In the genomic region with DNA sequence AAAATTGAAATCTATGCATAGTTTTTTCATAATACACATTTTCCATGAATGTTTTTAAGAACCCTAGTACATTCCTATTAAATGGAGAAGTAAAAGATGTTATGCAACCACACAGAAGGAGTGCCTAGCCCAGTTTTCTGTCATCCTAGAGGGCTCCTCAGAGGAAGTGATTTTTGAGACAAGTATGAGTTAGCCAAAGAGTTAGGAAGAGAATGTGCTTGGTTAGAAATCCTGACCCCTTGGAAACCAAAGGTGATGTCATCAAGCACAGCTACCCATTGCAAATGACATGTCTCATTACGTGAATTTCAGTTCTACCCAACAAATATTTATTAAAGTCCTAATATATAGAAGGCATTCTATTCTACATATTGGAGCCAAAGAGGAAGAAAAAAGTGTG, we compare ENCODE assay signal across 18 cellular contexts.
A peak's percentile ranks its signal among the peaks of the same experiment; 100 is the strongest.
DNase-seq lines count a peak whose midpoint lies in the region; ATAC-seq and TF ChIP-seq lines count a peak whose summit lies in the region.
"Had no signal": no experiment of that assay in that cellular context is flagged by ENCODE, and none has a peak within 500 bp of the region (broad histone marks: within the 10 kb centered on the region; RNA-seq: fewer than 3 reads in every experiment).

No MANE protein-coding gene starts in this region.

- no peak overlapping the region for H3K4me3 ChIP-seq in breast epithelium
- H3K4me3 ChIP-seq in fibroblast of pulmonary artery (replicated peaks; ENCODE audit: low read depth, low read length): no peak overlapping the region
- H3K4me3 ChIP-seq in sigmoid colon: no peak overlapping the region
- H3K4me3 ChIP-seq: heart left ventricle, Peyer's patch had no signal

- H3K27me3 ChIP-seq in breast epithelium (no peaks in the 10 kb centered on the region), sigmoid colon (no peaks in the 10 kb centered on the region)
- H3K27me3 ChIP-seq: heart left ventricle, Peyer's patch had no signal

- DNase-seq in MCF 10A (ENCODE audit: unreplicated experiment): peak; percentile 3
- no peak for DNase-seq in breast epithelium (ENCODE audit: low spot score in 2 of 2)
- DNase-seq in SKM-1 treated with dmso at 0.1 percent for 144 hours (lab: John Stamatoyannopoulos, UW; ENCODE audit: unreplicated experiment): peak; percentile 57
- DNase-seq in fibroblast of pulmonary artery (ENCODE audit: low read depth): peak; percentile 17
- no peak for DNase-seq in nephron progenitor cell
- DNase-seq in cerebellar cortex (ENCODE audit: low spot score): no peak
- no peak for DNase-seq in sigmoid colon
- DNase-seq: activated CD4-positive, alpha-beta T cell treated with anti-CD3 and anti-CD28 coated beads for 4 hours; CD4-positive, CD25-positive, alpha-beta regulatory T cell; dermis blood vessel endothelial cell; heart left ventricle; NCI-H1092; NCI-H2107; NCI-H69; Peyer's patch; stimulated activated naive CD4-positive, alpha-beta T cell had no signal

- intact Hi-C loops in MCF 10A (cut with micrococcal nuclease) (no loop called here), breast epithelium (cut with DNase I; ENCODE audit: low total_unique reads) (no loop called here), sigmoid colon (cut with DNase I) (no loop called here)

- POLR2A ChIA-PET in MCF 10A (lab: Yijun Ruan, JAX): interaction anchor here (0.6 to 1.4 kb wide), 3 partner anchors 14 to 255 kb away, joined by 3 read pairs; no protein-coding TSS in a partner anchor

- H3K36me3 ChIP-seq in breast epithelium: no peaks in the 10 kb centered on the region
- no peaks in the 10 kb centered on the region for H3K36me3 ChIP-seq in sigmoid colon
- H3K36me3 ChIP-seq: heart left ventricle, Peyer's patch had no signal

- H3K36me3 Mint-ChIP-seq in MCF 10A (ENCODE audit: insufficient read depth, unreplicated experiment) (no peaks in the 10 kb centered on the region), nephron progenitor cell (ENCODE audit: low read depth) (no peaks in the 10 kb centered on the region)
- H3K36me3 Mint-ChIP-seq: CD4-positive, CD25-positive, alpha-beta regulatory T cell had no signal

- TF ChIP-seq CTCF in MCF 10A (IDR thresholded peaks at IDR 0.05; ENCODE audit: unreplicated experiment) (no peak), breast epithelium (IDR thresholded peaks at IDR 0.05) (no peak), fibroblast of pulmonary artery (IDR thresholded peaks at IDR 0.05; ENCODE audit: low read length, missing control alignments) (no peak), nephron progenitor cell (IDR thresholded peaks at IDR 0.05) (no peak), sigmoid colon (IDR thresholded peaks at IDR 0.05) (no peak)

- no peak for TF ChIP-seq EP300 in sigmoid colon (IDR thresholded peaks at IDR 0.05)

- H3K4me1 ChIP-seq in breast epithelium (no peaks in the 10 kb centered on the region), sigmoid colon (peaks cover 0 to 36% (median 17%) of the 10 kb centered on the region in 4 donors)
- H3K4me1 ChIP-seq: Peyer's patch had no signal

- no peak overlapping the region for H3K27ac Mint-ChIP-seq in MCF 10A (ENCODE audit: low read depth, unreplicated experiment)
- H3K27ac Mint-ChIP-seq in nephron progenitor cell: no peak overlapping the region
- H3K27ac Mint-ChIP-seq: CD4-positive, CD25-positive, alpha-beta regulatory T cell had no signal

- BruUV-seq in MCF 10A (replicated peaks; lab: Mats Ljungman, UMichigan): no TSS peak

- H3K9me3 ChIP-seq in breast epithelium (peaks cover 0 to 7% of the 10 kb centered on the region in 2 donors), sigmoid colon (no peaks in the 10 kb centered on the region)
- H3K9me3 ChIP-seq: Peyer's patch had no signal

- no peak for ATAC-seq in HG03565 (IDR thresholded peaks at IDR 0.05; ENCODE audit: unreplicated experiment)
- ATAC-seq: SK-N-SH treated with all-trans-retinoic acid at 6 μM for 48 hours had no signal

- peaks cover 19% of the 10 kb centered on the region for H3K9me3 Mint-ChIP-seq in MCF 10A (ENCODE audit: unreplicated experiment)
- no peaks in the 10 kb centered on the region for H3K9me3 Mint-ChIP-seq in nephron progenitor cell

- CTCF ChIA-PET in MCF 10A (lab: Yijun Ruan, JAX): interaction anchor here (1.1 to 1.5 kb wide), 5 partner anchors 9 to 576 kb away, joined by 3 to 6 read pairs (median 3); no protein-coding TSS in a partner anchor

- peaks cover 10% of the 10 kb centered on the region for H3K4me1 Mint-ChIP-seq in MCF 10A (ENCODE audit: insufficient read depth, unreplicated experiment)
- H3K4me1 Mint-ChIP-seq in nephron progenitor cell: peaks cover 15% of the 10 kb centered on the region

- TF ChIP-seq POLR2A in breast epithelium (IDR thresholded peaks at IDR 0.05) (no peak), sigmoid colon (IDR thresholded peaks at IDR 0.05) (no peak)

- no peak overlapping the region for H3K27ac ChIP-seq in breast epithelium
- H3K27ac ChIP-seq in sigmoid colon: no peak overlapping the region
- H3K27ac ChIP-seq: Peyer's patch had no signal

- H3K4me3 Mint-ChIP-seq in MCF 10A (ENCODE audit: unreplicated experiment) (no peak overlapping the region), nephron progenitor cell (no peak overlapping the region)
- H3K4me3 Mint-ChIP-seq: CD4-positive, CD25-positive, alpha-beta regulatory T cell had no signal

- WGBS in sigmoid colon, 2 donors: 87 to 88% methylated on average over 1 of the region's 1 CpG

- no peaks in the 10 kb centered on the region for H3K27me3 Mint-ChIP-seq in MCF 10A (ENCODE audit: insufficient read depth, unreplicated experiment)
- peaks cover 3% of the 10 kb centered on the region for H3K27me3 Mint-ChIP-seq in nephron progenitor cell (ENCODE audit: low read depth, poor library complexity)

Comparison
In these comparisons a context has a peak if more than half of its experiments do, and no peak if none do; other contexts are left out.
1. DNase-seq: peak in MCF 10A (single experiment), SKM-1 treated with dmso at 0.1 percent for 144 hours (single experiment) and fibroblast of pulmonary artery (single experiment); none in breast epithelium (0 of 2), nephron progenitor cell (single experiment), cerebellar cortex (single experiment) and sigmoid colon (single experiment).